Comparison of ENCODE assay signal across 20 cellular contexts in the genomic region with DNA sequence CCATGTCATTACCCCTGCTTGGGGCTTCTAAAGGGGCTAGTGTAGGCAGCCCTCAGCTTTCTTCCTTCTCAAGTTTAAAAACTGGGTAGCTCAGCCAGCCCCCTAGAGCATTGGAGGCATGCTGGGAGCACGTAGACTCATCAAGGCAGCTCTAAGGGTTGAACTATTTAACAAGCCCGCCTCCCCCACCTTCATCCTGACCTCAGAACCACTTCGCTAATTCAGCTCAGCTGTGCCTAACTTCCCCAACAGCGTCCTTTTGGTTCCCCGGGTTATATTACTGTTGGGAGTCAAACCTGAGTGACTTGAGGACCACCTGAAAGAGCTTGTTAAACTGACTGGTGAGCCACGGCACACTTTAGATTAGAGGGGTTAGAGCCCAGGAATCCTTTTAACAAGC. TPM values are rescaled to one million over a fixed set of nuclear protein-coding genes. Genes with fewer than 3 reads are reported as not detected.
DNase-seq lines count a peak whose midpoint lies in the region; ATAC-seq and TF ChIP-seq lines count a peak whose summit lies in the region.
"Had no signal": no experiment of that assay in that cellular context is flagged by ENCODE, and none has a peak within 500 bp of the region (broad histone marks: within the 10 kb centered on the region; RNA-seq: fewer than 3 reads in every experiment).

No MANE protein-coding gene starts in this region.

- H3K4me3 Mint-ChIP-seq in activated naive CD8-positive, alpha-beta T cell: no peak overlapping the region
- H3K4me3 Mint-ChIP-seq in activated naive CD8-positive, alpha-beta T cell treated with anti-CD3 and anti-CD28 coated beads for 36 hours: no peak overlapping the region
- H3K4me3 Mint-ChIP-seq in T-helper 17 cell (no peak overlapping the region), mesothelial cell of epicardium (no peak overlapping the region)
- H3K4me3 Mint-ChIP-seq in activated T-helper 2 cell treated with anti-CD3 and anti-CD28 coated beads, Interferon-gamma antibody, Interleukin-2, Interleukin-4, amounts not matched to agents 10 μg/mL and 5 μg/mL and 100 μg/mL, durations not matched to agents 14 hours and 24 hours and 36 hours (ENCODE audit: low read depth): no peak overlapping the region
- no peak overlapping the region for H3K4me3 Mint-ChIP-seq in activated CD8-positive, alpha-beta memory T cell treated with anti-CD3 and anti-CD28 coated beads, Interleukin-2, amount 10 ng/mL, durations not matched to agents 7 days and 5 days
- H3K4me3 Mint-ChIP-seq: CD14-positive monocyte; T-helper 2 cell treated with Interferon-gamma antibody and Interleukin-4, amounts not matched to agents 5 μg/mL and 100 μg/mL, for 36 hours had no signal

- no peak for DNase-seq in activated naive CD8-positive, alpha-beta T cell treated with anti-CD3 and anti-CD28 coated beads for 36 hours
- DNase-seq in T-helper 17 cell: no peak
- no peak for DNase-seq in mesothelial cell of epicardium (ENCODE audit: low spot score in 2 of 2, unreplicated experiment in 2 of 2)
- DNase-seq in suprapubic skin (ENCODE audit: low spot score in 2 of 2): no peak
- no peak for DNase-seq in activated T-helper 2 cell treated with anti-CD3 and anti-CD28 coated beads, Interferon-gamma antibody, Interleukin-2, Interleukin-4, amounts not matched to agents 10 μg/mL and 5 μg/mL and 100 μg/mL, durations not matched to agents 14 hours and 24 hours and 36 hours (ENCODE audit: low spot score)
- DNase-seq in activated CD8-positive, alpha-beta memory T cell treated with anti-CD3 and anti-CD28 coated beads, Interleukin-2, amount 10 ng/mL, durations not matched to agents 7 days and 5 days: no peak
- DNase-seq: activated gamma-delta T cell treated with Interleukin-2 at 50 U/mL for 16 hours; foreskin melanocyte; NCI-H1092; NCI-H2081 treated with DMSO at 0.1 percent for 48 hours; NCI-H524; stimulated activated CD4-positive, alpha-beta T cell treated with anti-CD3 and anti-CD28 coated beads, Interleukin-2, amount 100 ng/mL, for 48 hours had no signal

- H3K4me3 ChIP-seq in suprapubic skin: no peak overlapping the region
- H3K4me3 ChIP-seq: A549 had no signal

- H3K36me3 Mint-ChIP-seq in activated naive CD8-positive, alpha-beta T cell: peaks cover 7% of the 10 kb centered on the region
- peaks cover 19% of the 10 kb centered on the region for H3K36me3 Mint-ChIP-seq in activated naive CD8-positive, alpha-beta T cell treated with anti-CD3 and anti-CD28 coated beads for 36 hours
- H3K36me3 Mint-ChIP-seq in T-helper 17 cell (ENCODE audit: low read depth) (peaks cover 9% of the 10 kb centered on the region), mesothelial cell of epicardium (peaks cover 28% of the 10 kb centered on the region)
- H3K36me3 Mint-ChIP-seq in activated T-helper 2 cell treated with anti-CD3 and anti-CD28 coated beads, Interferon-gamma antibody, Interleukin-2, Interleukin-4, amounts not matched to agents 10 μg/mL and 5 μg/mL and 100 μg/mL, durations not matched to agents 14 hours and 24 hours and 36 hours (ENCODE audit: low read depth): peaks cover 51% of the 10 kb centered on the region
- H3K36me3 Mint-ChIP-seq in activated CD8-positive, alpha-beta memory T cell treated with anti-CD3 and anti-CD28 coated beads, Interleukin-2, amount 10 ng/mL, durations not matched to agents 7 days and 5 days: peaks cover 21% of the 10 kb centered on the region

- no peak for TF ChIP-seq EP300 in suprapubic skin (IDR thresholded peaks at IDR 0.05)

- peaks cover 22% of the 10 kb centered on the region for H3K36me3 ChIP-seq in suprapubic skin

- 85% methylated on average over 6 of the region's 6 CpGs for WGBS in suprapubic skin

- intact Hi-C loops in activated T-helper 2 cell treated with anti-CD3 and anti-CD28 coated beads, Interferon-gamma antibody, Interleukin-2, Interleukin-4, amounts not matched to agents 10 μg/mL and 5 μg/mL and 100 μg/mL, durations not matched to agents 14 hours and 24 hours and 36 hours (cut with micrococcal nuclease): no loop called here

- no peaks in the 10 kb centered on the region for H3K9me3 ChIP-seq in T-helper 17 cell (ENCODE audit: control insufficient read depth, low read length, poor library complexity, severe bottlenecking)
- H3K9me3 ChIP-seq in suprapubic skin: no peaks in the 10 kb centered on the region
- H3K9me3 ChIP-seq: A549 had no signal

- no peaks in the 10 kb centered on the region for H3K27me3 Mint-ChIP-seq in activated naive CD8-positive, alpha-beta T cell
- no peaks in the 10 kb centered on the region for H3K27me3 Mint-ChIP-seq in activated naive CD8-positive, alpha-beta T cell treated with anti-CD3 and anti-CD28 coated beads for 36 hours
- no peaks in the 10 kb centered on the region for H3K27me3 Mint-ChIP-seq in T-helper 17 cell
- no peaks in the 10 kb centered on the region for H3K27me3 Mint-ChIP-seq in mesothelial cell of epicardium (ENCODE audit: low read depth)
- H3K27me3 Mint-ChIP-seq in activated T-helper 2 cell treated with anti-CD3 and anti-CD28 coated beads, Interferon-gamma antibody, Interleukin-2, Interleukin-4, amounts not matched to agents 10 μg/mL and 5 μg/mL and 100 μg/mL, durations not matched to agents 14 hours and 24 hours and 36 hours (ENCODE audit: low read depth): no peaks in the 10 kb centered on the region
- no peaks in the 10 kb centered on the region for H3K27me3 Mint-ChIP-seq in activated CD8-positive, alpha-beta memory T cell treated with anti-CD3 and anti-CD28 coated beads, Interleukin-2, amount 10 ng/mL, durations not matched to agents 7 days and 5 days

- peak overlapping the region; percentile 46 for H3K27ac Mint-ChIP-seq in activated naive CD8-positive, alpha-beta T cell
- no peak overlapping the region for H3K27ac Mint-ChIP-seq in activated naive CD8-positive, alpha-beta T cell treated with anti-CD3 and anti-CD28 coated beads for 36 hours
- peak overlapping the region; percentile 53 for H3K27ac Mint-ChIP-seq in T-helper 17 cell
- peak overlapping the region; percentile 39 for H3K27ac Mint-ChIP-seq in mesothelial cell of epicardium
- H3K27ac Mint-ChIP-seq in activated T-helper 2 cell treated with anti-CD3 and anti-CD28 coated beads, Interferon-gamma antibody, Interleukin-2, Interleukin-4, amounts not matched to agents 10 μg/mL and 5 μg/mL and 100 μg/mL, durations not matched to agents 14 hours and 24 hours and 36 hours: no peak overlapping the region
- H3K27ac Mint-ChIP-seq in activated CD8-positive, alpha-beta memory T cell treated with anti-CD3 and anti-CD28 coated beads, Interleukin-2, amount 10 ng/mL, durations not matched to agents 7 days and 5 days: no peak overlapping the region
- H3K27ac Mint-ChIP-seq: T-helper 2 cell treated with Interferon-gamma antibody and Interleukin-4, amounts not matched to agents 5 μg/mL and 100 μg/mL, for 36 hours had no signal

- H3K27me3 ChIP-seq in suprapubic skin: no peaks in the 10 kb centered on the region

- CTCF ChIA-PET in activated CD8-positive, alpha-beta memory T cell treated with anti-CD3 and anti-CD28 coated beads, Interleukin-2, amount 10 ng/mL, durations not matched to agents 7 days and 5 days (lab: Charles Lee): no interaction called here

- H3K4me1 ChIP-seq in suprapubic skin: peaks cover 66% of the 10 kb centered on the region
- H3K4me1 ChIP-seq: A549 had no signal

- peak overlapping the region; percentile 73 for H3K27ac ChIP-seq in suprapubic skin
- H3K27ac ChIP-seq: A549, HL-60 had no signal

- TF ChIP-seq CTCF in mesothelial cell of epicardium (IDR thresholded peaks at IDR 0.05; ENCODE audit: unreplicated experiment): no peak
- no peak for TF ChIP-seq CTCF in suprapubic skin (IDR thresholded peaks at IDR 0.05)

- ATAC-seq in T-helper 17 cell (no peak), GM18909 (IDR thresholded peaks at IDR 0.05; ENCODE audit: poor library complexity, unreplicated experiment) (no peak)
- no peak for ATAC-seq in activated CD8-positive, alpha-beta memory T cell treated with anti-CD3 and anti-CD28 coated beads, Interleukin-2, amount 10 ng/mL, durations not matched to agents 7 days and 5 days
- ATAC-seq: activated CD4-positive, CD25-positive, alpha-beta regulatory T cell treated with anti-CD3 and anti-CD28 coated beads, Interleukin-2, amount 50 U/mL, for 24 hours; left lobe of liver had no signal

- no peaks in the 10 kb centered on the region for H3K9me3 Mint-ChIP-seq in activated naive CD8-positive, alpha-beta T cell (ENCODE audit: low read depth)
- H3K9me3 Mint-ChIP-seq in activated naive CD8-positive, alpha-beta T cell treated with anti-CD3 and anti-CD28 coated beads for 36 hours: no peaks in the 10 kb centered on the region
- no peaks in the 10 kb centered on the region for H3K9me3 Mint-ChIP-seq in mesothelial cell of epicardium
- H3K9me3 Mint-ChIP-seq in activated T-helper 2 cell treated with anti-CD3 and anti-CD28 coated beads, Interferon-gamma antibody, Interleukin-2, Interleukin-4, amounts not matched to agents 10 μg/mL and 5 μg/mL and 100 μg/mL, durations not matched to agents 14 hours and 24 hours and 36 hours: no peaks in the 10 kb centered on the region
- no peaks in the 10 kb centered on the region for H3K9me3 Mint-ChIP-seq in activated CD8-positive, alpha-beta memory T cell treated with anti-CD3 and anti-CD28 coated beads, Interleukin-2, amount 10 ng/mL, durations not matched to agents 7 days and 5 days (ENCODE audit: low read depth)
- H3K9me3 Mint-ChIP-seq: CD14-positive monocyte; T-helper 2 cell treated with Interferon-gamma antibody and Interleukin-4, amounts not matched to agents 5 μg/mL and 100 μg/mL, for 36 hours had no signal

- H3K4me1 Mint-ChIP-seq in activated naive CD8-positive, alpha-beta T cell (ENCODE audit: low read depth): peaks cover 17% of the 10 kb centered on the region
- H3K4me1 Mint-ChIP-seq in activated naive CD8-positive, alpha-beta T cell treated with anti-CD3 and anti-CD28 coated beads for 36 hours: peaks cover 8% of the 10 kb centered on the region
- peaks cover 23% of the 10 kb centered on the region for H3K4me1 Mint-ChIP-seq in T-helper 17 cell
- peaks cover 20% of the 10 kb centered on the region for H3K4me1 Mint-ChIP-seq in mesothelial cell of epicardium
- peaks cover 16% of the 10 kb centered on the region for H3K4me1 Mint-ChIP-seq in activated T-helper 2 cell treated with anti-CD3 and anti-CD28 coated beads, Interferon-gamma antibody, Interleukin-2, Interleukin-4, amounts not matched to agents 10 μg/mL and 5 μg/mL and 100 μg/mL, durations not matched to agents 14 hours and 24 hours and 36 hours (ENCODE audit: low read depth)
- peaks cover 16% of the 10 kb centered on the region for H3K4me1 Mint-ChIP-seq in activated CD8-positive, alpha-beta memory T cell treated with anti-CD3 and anti-CD28 coated beads, Interleukin-2, amount 10 ng/mL, durations not matched to agents 7 days and 5 days

- no peak for TF ChIP-seq POLR2A in suprapubic skin (IDR thresholded peaks at IDR 0.05)

RNA-seq across cellular contexts. Expression of gene MAX, which starts 30.1 kb away (rescaled TPM):
- 100 to 1,000 TPM; 117 to 121 TPM for total RNA-seq in activated naive CD8-positive, alpha-beta T cell treated with anti-CD3 and anti-CD28 coated beads for 36 hours
- total RNA-seq in T-helper 17 cell (100 to 1,000 TPM; 167 to 312 TPM), mesothelial cell of epicardium (73.1 to 87.9 TPM (median 83.2 TPM) in 3 replicates), suprapubic skin (100 to 1,000 TPM in 1 of 4 donors, 10 to 100 TPM in 3; 79.0 to 112 (median 90.4) TPM)
- 113 and 115 TPM in 2 replicates for total RNA-seq in activated T-helper 2 cell treated with anti-CD3 and anti-CD28 coated beads, Interferon-gamma antibody, Interleukin-2, Interleukin-4, amounts not matched to agents 10 μg/mL and 5 μg/mL and 100 μg/mL, durations not matched to agents 14 hours and 24 hours and 36 hours
- 100 to 1,000 TPM; 130 to 134 TPM for total RNA-seq in activated CD8-positive, alpha-beta memory T cell treated with anti-CD3 and anti-CD28 coated beads, Interleukin-2, amount 10 ng/mL, durations not matched to agents 7 days and 5 days

Comparison
In these comparisons a context has a peak if more than half of its experiments do, and no peak if none do; other contexts are left out.
1. H3K27ac Mint-ChIP-seq: peak in activated naive CD8-positive, alpha-beta T cell (single experiment), T-helper 17 cell (single experiment) and mesothelial cell of epicardium (single experiment); none in activated naive CD8-positive, alpha-beta T cell treated with anti-CD3 and anti-CD28 coated beads for 36 hours (single experiment), activated T-helper 2 cell treated with anti-CD3 and anti-CD28 coated beads, Interferon-gamma antibody, Interleukin-2, Interleukin-4, amounts not matched to agents 10 μg/mL and 5 μg/mL and 100 μg/mL, durations not matched to agents 14 hours and 24 hours and 36 hours (single experiment) and activated CD8-positive, alpha-beta memory T cell treated with anti-CD3 and anti-CD28 coated beads, Interleukin-2, amount 10 ng/mL, durations not matched to agents 7 days and 5 days (single experiment).